ENCODE assay signal across 8 cellular contexts in genomic region chr7:117873056-117873932, GRCh38. TPM values are rescaled to one million over a fixed set of nuclear protein-coding genes. Genes with fewer than 3 reads are reported as not detected.
DNase-seq lines count a peak whose midpoint lies in the region; TF ChIP-seq lines count a peak whose summit lies in the region.

CTTNBP2 (minus strand) TSS chr7:117873441; CDS start chr7:117873415, 26 bp downstream.

- H3K36me3 Mint-ChIP-seq in HFFc6 (ENCODE audit: low read depth), result no peaks in the 10 kb centered on the region
- no peaks in the 10 kb centered on the region for H3K36me3 Mint-ChIP-seq in type B pancreatic cell

- H3K4me3 Mint-ChIP-seq in HFFc6 (peak within 1 kb of the TSS; percentile 58), type B pancreatic cell (peak within 1 kb of the TSS; percentile 92)

- peaks cover 0 to 41% (median 0%) of the 10 kb centered on the region in 3 donors for H3K4me1 ChIP-seq in esophagus squamous epithelium

- DNase-seq in DMS53 treated with DMSO at 0.1 percent for 48 hours (lab: John Stamatoyannopoulos, UW; ENCODE audit: unreplicated experiment) (peak; percentile 58), HFFc6 (no peak), esophagus squamous epithelium (lab: John Stamatoyannopoulos, UW) (no peak), mucosa of gallbladder (ENCODE audit: low spot score) (peak; percentile 44), type B pancreatic cell (ENCODE audit: extremely low spot score, unreplicated experiment) (peak; percentile 80), HPDE6-E6E7 (ENCODE audit: extremely low spot score) (no peak), cortex of kidney (lab: John Stamatoyannopoulos, UW) (no peak)

- H3K27ac Mint-ChIP-seq in HFFc6, result no peak within 1 kb of the TSS
- H3K27ac Mint-ChIP-seq in type B pancreatic cell, result peak within 1 kb of the TSS; percentile 80

- no peaks in the 10 kb centered on the region for H3K36me3 ChIP-seq in esophagus squamous epithelium

- H3K27ac ChIP-seq in VCaP (peak within 1 kb of the TSS; percentile 47; the same call in 1 of the 2 replicates), esophagus squamous epithelium (peak within 1 kb of the TSS; percentile 54 to 88 (median 84))

- TF ChIP-seq CTCF in HFFc6 (IDR thresholded peaks at IDR 0.05), result no peak
- TF ChIP-seq CTCF in VCaP (conservative IDR thresholded peaks at IDR 0.05), result 0 out of 2 replicates have a peak, but pooled peaks have one; percentile 8
- no peak for TF ChIP-seq CTCF in esophagus squamous epithelium (IDR thresholded peaks at IDR 0.05)
- peak; percentile 31 for TF ChIP-seq CTCF in type B pancreatic cell (conservative IDR thresholded peaks at IDR 0.05)

- H3K4me3 ChIP-seq in esophagus squamous epithelium, result peak within 1 kb of the TSS; percentile 80 to 88 (median 85)

- 2 to 14% methylated on average over 9 to 10 of the region's 113 CpGs for WGBS in esophagus squamous epithelium, 2 donors

- peaks cover 0 to 12% (median 0%) of the 10 kb centered on the region in 4 donors for H3K27me3 ChIP-seq in esophagus squamous epithelium

- H3K9me3 ChIP-seq in esophagus squamous epithelium, result no peaks in the 10 kb centered on the region

- no peak for TF ChIP-seq POLR2A in esophagus squamous epithelium (IDR thresholded peaks at IDR 0.05)

- H3K4me1 Mint-ChIP-seq in HFFc6 (ENCODE audit: low read depth), result no peaks in the 10 kb centered on the region
- H3K4me1 Mint-ChIP-seq in type B pancreatic cell (ENCODE audit: unreplicated experiment), result peaks cover 53% of the 10 kb centered on the region

- H3K9me3 Mint-ChIP-seq in HFFc6 (no peaks in the 10 kb centered on the region), type B pancreatic cell (no peaks in the 10 kb centered on the region)

- H3K27me3 Mint-ChIP-seq in HFFc6 (ENCODE audit: insufficient read depth) (peaks cover 10% of the 10 kb centered on the region), type B pancreatic cell (peaks cover 10% of the 10 kb centered on the region)

- intact Hi-C loops in esophagus squamous epithelium (cut with DNase I), result no loop called here

RNA-seq across cellular contexts. Expression of gene CTTNBP2, which starts in this region (rescaled TPM):
- total RNA-seq in HFFc6 (2021; fragmentation: NEBNext Ultra II Directional; extraction: Animal tissue kit (Norgen Biotek cat#: 25700)), result not detected
- total RNA-seq in esophagus squamous epithelium (10 to 100 TPM in 3 of 4 donors, 1 to 10 TPM in 1; 8.5 to 31.5 (median 19.6) TPM), mucosa of gallbladder (10.6 TPM), type B pancreatic cell (ENCODE audit: low replicate concordance) (30.2 and 36.9 TPM in 2 replicates)

Comparison
In these comparisons a context has a peak if more than half of its experiments do, and no peak if none do; other contexts are left out.
1. RNA of gene CTTNBP2 (total RNA-seq): 30.2 to 36.9 TPM in type B pancreatic cell, 8.5 to 31.5 TPM in esophagus squamous epithelium and 10.6 TPM in mucosa of gallbladder (single experiment); not detected in HFFc6; every median in the first group is over 4 times any median in the second.
2. DNase-seq: peak in DMS53 treated with DMSO at 0.1 percent for 48 hours (single experiment), mucosa of gallbladder (single experiment) and type B pancreatic cell (single experiment); none in HFFc6 (single experiment), esophagus squamous epithelium (single experiment), HPDE6-E6E7 (single experiment) and cortex of kidney (single experiment).
3. CTCF ChIP-seq: peak in VCaP (single experiment) and type B pancreatic cell (single experiment); none in HFFc6 (single experiment) and esophagus squamous epithelium (0 of 6).